ENCODE assay signal across 1 cellular context in the genomic region with DNA sequence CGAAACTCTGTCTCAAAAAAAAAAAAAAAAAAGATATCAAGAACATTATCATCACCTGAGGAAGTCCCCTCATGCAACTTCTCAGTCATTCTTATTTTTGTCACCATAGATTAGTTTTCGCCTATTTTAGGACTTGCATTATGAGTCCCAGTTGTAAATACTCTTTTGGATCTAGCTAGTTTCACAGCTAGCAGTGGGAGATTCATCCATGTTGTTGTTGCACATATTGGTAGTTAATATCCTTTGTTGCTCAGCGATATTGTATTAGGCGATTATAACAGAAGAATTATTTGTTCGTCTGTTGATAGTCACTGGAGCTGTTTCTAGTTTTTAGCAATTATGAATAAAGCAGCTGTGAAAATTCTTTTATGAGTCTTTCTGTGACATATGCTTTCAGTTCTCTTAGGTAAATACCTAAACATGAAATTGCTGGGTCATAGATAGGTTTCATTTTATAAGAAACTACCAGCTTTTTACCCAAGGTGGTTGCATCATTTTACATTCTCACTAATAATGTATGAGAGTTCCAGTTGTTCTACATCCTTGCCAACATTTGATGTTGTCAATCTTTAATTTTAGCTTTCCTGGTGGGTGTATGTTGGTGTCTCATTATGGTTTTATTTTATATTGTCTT.
TF ChIP-seq lines count a peak whose summit lies in the region.

No MANE protein-coding gene starts in this region.

TF ChIP-seq in A549, 52 proteins besides CTCF, POLR2A, EP300 and RAD21 (continued from another document):
- TF ChIP-seq ELK1 (IDR thresholded peaks at IDR 0.05; ENCODE audit: low read depth, low read length) (no peak), FOSL2 (IDR thresholded peaks at IDR 0.05) (no peak), FOSL2 (CRISPR knock-in tag; IDR thresholded peaks at IDR 0.05) (0 out of 2 replicates have a peak, but pooled peaks have one; percentile 14), BHLHE40 (IDR thresholded peaks at IDR 0.05; ENCODE audit: low read depth, low read length) (no peak), JUN (IDR thresholded peaks at IDR 0.05) (no peak), ZC3H11A (IDR thresholded peaks at IDR 0.05) (no peak), GATA3 (IDR thresholded peaks at IDR 0.05; ENCODE audit: borderline replicate concordance) (no peak)
